In the genomic region with DNA sequence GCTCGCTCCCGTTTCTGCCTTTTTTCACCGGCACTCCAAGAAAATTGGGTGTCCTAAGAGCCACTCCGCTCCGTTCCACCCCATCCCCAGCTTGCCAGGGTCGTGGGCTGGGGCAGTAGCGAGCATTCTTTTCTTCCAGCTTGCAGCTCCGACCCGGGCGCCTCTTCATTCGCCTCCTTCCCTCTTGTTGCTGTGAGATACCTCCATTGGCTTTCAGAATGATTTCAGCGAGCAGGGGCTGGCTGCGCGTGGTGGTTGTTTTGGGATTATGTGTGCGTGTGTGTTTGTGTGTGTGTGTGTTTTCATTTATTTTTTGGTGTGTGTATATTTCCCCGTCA, we compare ENCODE assay signal across 11 cellular contexts. TPM values are rescaled to one million over a fixed set of nuclear protein-coding genes. Genes with fewer than 3 reads are reported as not detected.
A peak's percentile ranks its signal among the peaks of the same experiment; 100 is the strongest.
DNase-seq lines count a peak whose midpoint lies in the region; ATAC-seq and TF ChIP-seq lines count a peak whose summit lies in the region.
"Had no signal": no experiment of that assay in that cellular context is flagged by ENCODE, and none has a peak within 500 bp of the region (broad histone marks: within the 10 kb centered on the region; RNA-seq: fewer than 3 reads in every experiment).

No MANE protein-coding gene starts in this region.

- H3K9me3 ChIP-seq in cardiac muscle cell (ENCODE audit: low read depth) (peaks cover 3% of the 10 kb centered on the region), mesenchymal stem cell (ENCODE audit: control insufficient read depth, low read length) (no peaks in the 10 kb centered on the region), uterus (no peaks in the 10 kb centered on the region)
- no peaks in the 10 kb centered on the region for H3K9me3 ChIP-seq in CD8-positive, alpha-beta T cell (ENCODE audit: low read length)

- no peak overlapping the region for H2AK5ac ChIP-seq in mesenchymal stem cell (ENCODE audit: low read length, severe bottlenecking)

- H3K79me1 ChIP-seq in mesenchymal stem cell (replicated peaks; ENCODE audit: low read length, poor library complexity, severe bottlenecking) = peaks cover 3% of the 10 kb centered on the region

- WGBS in mesenchymal stem cell = 4% methylated on average over 13 of the region's 16 CpGs

- H3K27ac ChIP-seq in cardiac muscle cell (no peak overlapping the region), mesenchymal stem cell (ENCODE audit: low read length, poor library complexity, severe bottlenecking) (no peak overlapping the region), uterus (peak overlapping the region; percentile 82 to 83)
- H3K27ac ChIP-seq in CD8-positive, alpha-beta T cell (ENCODE audit: low read depth, low read length) = no peak overlapping the region

- no peak overlapping the region for H3K4me3 Mint-ChIP-seq in CD8-positive, alpha-beta T cell

- no peak overlapping the region for H2BK120ac ChIP-seq in mesenchymal stem cell (ENCODE audit: low read depth, low read length)

- TF ChIP-seq CTCF in cardiac muscle cell (IDR thresholded peaks at IDR 0.05; ENCODE audit: low read depth, low read length) (no peak), uterus (IDR thresholded peaks at IDR 0.05) (no peak)
- TF ChIP-seq CTCF in CD8-positive, alpha-beta T cell (IDR thresholded peaks at IDR 0.05) = no peak

- no peak overlapping the region for H3K4ac ChIP-seq in mesenchymal stem cell (ENCODE audit: low read depth in 1 of 2, low read length in 2 of 2)

- H2BK12ac ChIP-seq in mesenchymal stem cell (ENCODE audit: low read length in 2 of 2) = no peak overlapping the region

- peaks cover 10% of the 10 kb centered on the region for H3K4me1 ChIP-seq in cardiac muscle cell (ENCODE audit: low read depth)
- peaks cover 26% of the 10 kb centered on the region for H3K4me1 ChIP-seq in mesenchymal stem cell (ENCODE audit: control insufficient read depth, insufficient read depth, low read depth, low read length)
- H3K4me1 ChIP-seq in uterus = no peaks in the 10 kb centered on the region
- H3K4me1 ChIP-seq in CD8-positive, alpha-beta T cell (ENCODE audit: insufficient read depth, low read length) = peaks cover 14% of the 10 kb centered on the region

- H3K14ac ChIP-seq in mesenchymal stem cell (ENCODE audit: low read length in 2 of 2) = no peak overlapping the region

- no peaks in the 10 kb centered on the region for H3K9me3 Mint-ChIP-seq in CD8-positive, alpha-beta T cell

- DNase-seq in cardiac muscle cell (ENCODE audit: low read depth in 1 of 2, low spot score in 1 of 2) (no peak), left cardiac atrium (no peak), RKO (ENCODE audit: low spot score) (peak; percentile 14), mesenchymal stem cell (no peak), uterus (no peak), iPS-NIHi7 (ENCODE audit: extremely low spot score) (no peak), cerebellar nuclear complex (lab: John Stamatoyannopoulos, UW) (no peak)
- DNase-seq in CD8-positive, alpha-beta T cell = no peak
- DNase-seq: NCI-H187 treated with DMSO at 0.1 percent for 48 hours; stimulated activated CD4-positive, alpha-beta T cell treated with anti-CD3 and anti-CD28 coated beads, Interleukin-12 subunit alpha, Interleukin-12 subunit beta, amount 100 ng/mL, for 4 hours had no signal

- no peak overlapping the region for H3K23ac ChIP-seq in mesenchymal stem cell (ENCODE audit: low read length in 2 of 2)

- peaks cover 25% of the 10 kb centered on the region for H3K4me1 Mint-ChIP-seq in CD8-positive, alpha-beta T cell (ENCODE audit: low read depth)

- H2BK5ac ChIP-seq in mesenchymal stem cell (ENCODE audit: low read depth, low read length, poor library complexity, severe bottlenecking) = no peak overlapping the region

- H3K4me3 ChIP-seq in cardiac muscle cell = peak overlapping the region; percentile 12
- H3K4me3 ChIP-seq in mesenchymal stem cell (ENCODE audit: insufficient read depth in 1 of 2, low read depth in 1 of 2, low read length in 2 of 2) = no peak overlapping the region
- H3K4me3 ChIP-seq in uterus = peak overlapping the region; percentile 6 to 38
- H3K4me3 ChIP-seq in CD8-positive, alpha-beta T cell (ENCODE audit: low read depth, low read length) = no peak overlapping the region

- H3K36me3 ChIP-seq in cardiac muscle cell = no peaks in the 10 kb centered on the region
- H3K36me3 ChIP-seq in mesenchymal stem cell (ENCODE audit: control insufficient read depth in 1 of 2, insufficient read depth in 2 of 2, low read depth in 1 of 2, low read length in 2 of 2) = peaks cover 0 to 7% of the 10 kb centered on the region in 2 experiments
- no peaks in the 10 kb centered on the region for H3K36me3 ChIP-seq in uterus
- H3K36me3 ChIP-seq in CD8-positive, alpha-beta T cell (ENCODE audit: insufficient read depth, low read length) = no peaks in the 10 kb centered on the region

- POLR2A ChIA-PET in CD8-positive, alpha-beta T cell (lab: Charles Lee) = no interaction called here

- H3K27me3 ChIP-seq in cardiac muscle cell (peaks cover 100% of the 10 kb centered on the region), mesenchymal stem cell (ENCODE audit: control insufficient read depth in 1 of 2, insufficient read depth in 1 of 2, low read length in 2 of 2) (peaks cover 0 to 87% of the 10 kb centered on the region in 2 experiments), uterus (no peaks in the 10 kb centered on the region)
- peaks cover 51% of the 10 kb centered on the region for H3K27me3 ChIP-seq in CD8-positive, alpha-beta T cell (ENCODE audit: insufficient read depth, low read length)

- no peak overlapping the region for H3K9ac ChIP-seq in mesenchymal stem cell (ENCODE audit: low read length)

- H4K91ac ChIP-seq in mesenchymal stem cell (ENCODE audit: low read length) = no peak overlapping the region

- no peak overlapping the region for H3K18ac ChIP-seq in mesenchymal stem cell (ENCODE audit: low read depth in 1 of 2, low read length in 2 of 2)

- CTCF ChIA-PET in CD8-positive, alpha-beta T cell (lab: Charles Lee) = no interaction called here

- peak overlapping the region; percentile 30 for H3K4me2 ChIP-seq in mesenchymal stem cell (ENCODE audit: low read length, poor library complexity, severe bottlenecking)

- H3K27ac Mint-ChIP-seq in CD8-positive, alpha-beta T cell = no peak overlapping the region
- H3K27ac Mint-ChIP-seq: CD14-positive monocyte had no signal

- intact Hi-C loops in left cardiac atrium (cut with DNase I) = no loop called here
- intact Hi-C loops in uterus (cut with DNase I; ENCODE audit: low total_unique reads) = no loop called here
- intact Hi-C loops in CD8-positive, alpha-beta T cell (cut with DNase I, micrococcal nuclease) = no loop called here

- no peak for ATAC-seq in left cardiac atrium
- ATAC-seq in CD8-positive, alpha-beta T cell = no peak

- no peak for TF ChIP-seq POLR2A in uterus (IDR thresholded peaks at IDR 0.05)

- H3K36me3 Mint-ChIP-seq in CD8-positive, alpha-beta T cell = no peaks in the 10 kb centered on the region

- H4K8ac ChIP-seq in mesenchymal stem cell (ENCODE audit: low read length) = no peak overlapping the region

- no peak overlapping the region for H2AFZ ChIP-seq in mesenchymal stem cell (ENCODE audit: low read depth, low read length)

- H2BK15ac ChIP-seq in mesenchymal stem cell (ENCODE audit: low read depth, poor library complexity, severe bottlenecking) = no peak overlapping the region

- H3K27me3 Mint-ChIP-seq in CD8-positive, alpha-beta T cell (ENCODE audit: low read depth) = peaks cover 74% of the 10 kb centered on the region

RNA-seq across cellular contexts. Expression of a gene that starts 1.2 kb away (rescaled TPM):
- 0.12 TPM in 1 of 2 replicates, not detected in the other for total RNA-seq in cardiac muscle cell
- not detected in 2 replicates for polyA plus RNA-seq in cardiac muscle cell
- 1 to 10 TPM in 1 of 2 donors, under 1 TPM in 1; 0.73 to 1.1 TPM for total RNA-seq in left cardiac atrium
- not detected for polyA plus RNA-seq in mesenchymal stem cell (2013, experiment 1 of 2)
- not detected for polyA plus RNA-seq in mesenchymal stem cell (2013, experiment 2 of 2)
- 10 to 100 TPM; 14.7 to 61.2 (median 22.7) TPM for total RNA-seq in uterus
- not detected for total RNA-seq in CD8-positive, alpha-beta T cell
- polyA plus RNA-seq: CD14-positive monocyte had no signal

RNA-seq across cellular contexts. Expression of a gene that starts 6.9 kb away (rescaled TPM):
- total RNA-seq in cardiac muscle cell = not detected in 2 replicates
- polyA plus RNA-seq in cardiac muscle cell = not detected in 2 replicates
- total RNA-seq in left cardiac atrium = under 1 TPM; 0.29 to 0.53 TPM
- 0.07 TPM for polyA plus RNA-seq in mesenchymal stem cell (2013, experiment 1 of 2)
- polyA plus RNA-seq in mesenchymal stem cell (2013, experiment 2 of 2) = not detected
- total RNA-seq in uterus = 10 to 100 TPM in 2 of 4 donors, 1 to 10 TPM in 2; 6.8 to 41.6 (median 13.0) TPM
- not detected for total RNA-seq in CD8-positive, alpha-beta T cell
- polyA plus RNA-seq: CD14-positive monocyte had no signal

RNA-seq across cellular contexts. Expression of a gene that starts 28.8 kb away (rescaled TPM):
- total RNA-seq in cardiac muscle cell (not detected in 2 replicates), left cardiac atrium (1 to 10 TPM; 1.2 to 1.3 TPM), uterus (10 to 100 TPM; 25.8 to 75.6 (median 48.0) TPM)
- polyA plus RNA-seq in cardiac muscle cell = not detected in 2 replicates
- polyA plus RNA-seq in mesenchymal stem cell (2013, experiment 1 of 2) = 0.11 TPM
- 0.19 TPM for polyA plus RNA-seq in mesenchymal stem cell (2013, experiment 2 of 2)
- not detected for total RNA-seq in CD8-positive, alpha-beta T cell
- polyA plus RNA-seq: CD14-positive monocyte had no signal

RNA-seq across cellular contexts. Expression of a gene that starts 30.2 kb away (rescaled TPM):
- total RNA-seq in cardiac muscle cell = not detected in 2 replicates
- polyA plus RNA-seq in cardiac muscle cell = not detected in 2 replicates
- total RNA-seq in left cardiac atrium = under 1 TPM in 1 of 2 donors, not detected in 1; 0.21 TPM
- not detected for polyA plus RNA-seq in mesenchymal stem cell (2013, experiment 1 of 2)
- polyA plus RNA-seq in mesenchymal stem cell (2013, experiment 2 of 2) = not detected
- total RNA-seq in uterus = 1 to 10 TPM in 1 of 4 donors, under 1 TPM in 2, not detected in 1; 0.21 to 2.9 (median 0.52) TPM
- not detected for total RNA-seq in CD8-positive, alpha-beta T cell
- polyA plus RNA-seq: CD14-positive monocyte had no signal

RNA-seq across cellular contexts. Expression of a gene that starts 35.8 kb away (rescaled TPM):
- not detected in 2 replicates for total RNA-seq in cardiac muscle cell
- polyA plus RNA-seq in cardiac muscle cell = not detected in 2 replicates
- total RNA-seq in left cardiac atrium = under 1 TPM; 0.13 to 0.27 TPM
- not detected for polyA plus RNA-seq in mesenchymal stem cell (2013, experiment 1 of 2)
- not detected for polyA plus RNA-seq in mesenchymal stem cell (2013, experiment 2 of 2)
- total RNA-seq in uterus = 10 to 100 TPM in 3 of 4 donors, 1 to 10 TPM in 1; 3.8 to 78.1 (median 46.4) TPM
- total RNA-seq in CD8-positive, alpha-beta T cell = not detected
- polyA plus RNA-seq: CD14-positive monocyte had no signal

Comparison
In these comparisons a context has a peak if more than half of its experiments do, and no peak if none do; other contexts are left out.
1. H3K27ac ChIP-seq: peak in uterus (2 of 2); none in cardiac muscle cell (single experiment), mesenchymal stem cell (single experiment) and CD8-positive, alpha-beta T cell (single experiment).
2. H3K4me3 ChIP-seq: peak in cardiac muscle cell (single experiment) and uterus (2 of 2); none in mesenchymal stem cell (0 of 2) and CD8-positive, alpha-beta T cell (single experiment).
3. RNA of a gene that starts 1.2 kb away (total RNA-seq): 14.7 to 61.2 TPM in uterus; 0.73 to 1.1 TPM in left cardiac atrium, 0.12 TPM in cardiac muscle cell and not detected in CD8-positive, alpha-beta T cell; every median in the first group is over 4 times any median in the second.
4. RNA of a gene that starts 28.8 kb away (total RNA-seq): 25.8 to 75.6 TPM in uterus; 1.2 to 1.3 TPM in left cardiac atrium, not detected in cardiac muscle cell and not detected in CD8-positive, alpha-beta T cell; every median in the first group is over 10 times any median in the second.